Comparison of ENCODE assay signal across 14 cellular contexts in the genomic region with DNA sequence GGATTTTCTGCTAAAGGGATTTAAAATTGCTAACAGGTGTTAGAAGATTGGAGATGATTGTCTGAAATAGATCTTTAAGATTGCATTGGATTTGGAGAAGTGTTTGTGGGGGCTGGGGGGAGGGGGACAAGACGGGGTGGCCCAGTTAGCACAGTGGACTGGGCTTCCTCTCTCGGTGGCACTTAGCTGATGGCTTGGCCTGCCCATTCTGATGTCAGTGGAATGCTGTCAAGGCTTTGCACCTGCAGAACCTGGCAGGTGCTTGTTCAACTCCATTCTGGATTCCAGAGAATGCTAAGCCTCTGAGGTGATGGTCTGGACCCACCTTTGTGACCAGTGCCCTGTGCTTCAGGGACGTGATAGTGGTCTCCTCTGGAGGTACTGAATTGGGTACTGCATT.
"Had no signal": no experiment of that assay in that cellular context is flagged by ENCODE, and none has a peak within 500 bp of the region (broad histone marks: within the 10 kb centered on the region; RNA-seq: fewer than 3 reads in every experiment).

No MANE protein-coding gene starts in this region.

- H3K4me1 ChIP-seq: pancreas, right lobe of liver had no signal

- ATAC-seq: activated CD4-positive, alpha-beta T cell treated with anti-CD3 and anti-CD28 coated beads for 36 hours; left lung; right lobe of liver had no signal

- H3K4me3 ChIP-seq: left lung, pancreas, right lobe of liver, smooth muscle cell, stomach had no signal

- H3K9me3 Mint-ChIP-seq: activated CD4-positive, alpha-beta memory T cell treated with anti-CD3 and anti-CD28 coated beads, Interleukin-2, amount 10 ng/mL, durations not matched to agents 7 days and 5 days; activated naive CD4-positive, alpha-beta T cell treated with anti-CD3 and anti-CD28 coated beads for 36 hours; activated T-helper 2 cell treated with anti-CD3 and anti-CD28 coated beads, Interferon-gamma antibody, Interleukin-2, Interleukin-4, amounts not matched to agents 10 μg/mL and 5 μg/mL and 100 μg/mL, durations not matched to agents 14 hours and 24 hours and 36 hours had no signal

- H3K27me3 ChIP-seq: left lung, neutrophil, pancreas, right lobe of liver, stomach had no signal

- H3K4me3 Mint-ChIP-seq: activated CD4-positive, alpha-beta memory T cell treated with anti-CD3 and anti-CD28 coated beads, Interleukin-2, amount 10 ng/mL, durations not matched to agents 7 days and 5 days; activated CD4-positive, alpha-beta T cell treated with anti-CD3 and anti-CD28 coated beads for 36 hours; activated naive CD4-positive, alpha-beta T cell treated with anti-CD3 and anti-CD28 coated beads for 36 hours had no signal

- DNase-seq: activated CD4-positive, alpha-beta memory T cell treated with anti-CD3 and anti-CD28 coated beads, Interleukin-2, amount 10 ng/mL, durations not matched to agents 7 days and 5 days; activated CD4-positive, alpha-beta T cell treated with anti-CD3 and anti-CD28 coated beads for 36 hours; activated naive CD4-positive, alpha-beta T cell treated with anti-CD3 and anti-CD28 coated beads for 36 hours; activated T-cell treated with anti-CD3 and anti-CD28 coated beads, Interleukin-2, amount 50 U/mL, for 1 hour; left lung; mammary epithelial cell; pancreas; right lobe of liver; stimulated activated CD4-positive, alpha-beta T cell treated with anti-CD3 and anti-CD28 coated beads, Interleukin-4, amount 100 ng/mL, for 1 hour; stomach had no signal

- H3K27ac Mint-ChIP-seq: activated CD4-positive, alpha-beta memory T cell treated with anti-CD3 and anti-CD28 coated beads, Interleukin-2, amount 10 ng/mL, durations not matched to agents 7 days and 5 days; activated CD4-positive, alpha-beta T cell treated with anti-CD3 and anti-CD28 coated beads for 36 hours; activated naive CD4-positive, alpha-beta T cell treated with anti-CD3 and anti-CD28 coated beads for 36 hours; activated T-helper 2 cell treated with anti-CD3 and anti-CD28 coated beads, Interferon-gamma antibody, Interleukin-2, Interleukin-4, amounts not matched to agents 10 μg/mL and 5 μg/mL and 100 μg/mL, durations not matched to agents 14 hours and 24 hours and 36 hours had no signal

- H3K9me3 ChIP-seq: left lung, neutrophil, pancreas, right lobe of liver, stomach had no signal

- FAIRE-seq: frontal cortex, pancreas had no signal

- H3K27ac ChIP-seq: left lung, neutrophil, pancreas, right lobe of liver, stomach had no signal

- H3K4me1 Mint-ChIP-seq: activated CD4-positive, alpha-beta T cell treated with anti-CD3 and anti-CD28 coated beads for 36 hours had no signal

- H3K4me2 ChIP-seq: smooth muscle cell had no signal
